Comparison of ENCODE assay signal across 23 cellular contexts in the genomic region with DNA sequence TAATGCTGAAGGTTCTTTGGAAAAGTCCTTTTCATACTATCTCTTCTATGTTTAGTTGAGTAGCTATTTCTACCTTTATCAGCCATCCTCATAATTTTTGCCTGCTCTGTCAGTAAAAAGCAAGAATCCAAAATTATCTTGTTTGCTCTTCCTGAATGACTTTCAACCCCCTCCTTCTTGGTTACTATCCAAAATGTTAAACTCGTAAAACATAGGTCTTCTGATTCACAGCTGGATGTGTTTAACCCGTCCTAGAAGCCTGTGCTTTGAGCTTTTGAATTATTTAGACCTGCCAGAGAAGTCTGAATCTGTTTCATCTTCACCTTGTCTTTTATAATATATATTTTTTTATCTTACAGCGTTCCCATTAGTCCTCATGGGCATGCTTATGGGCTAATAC.
"Had no signal": no experiment of that assay in that cellular context is flagged by ENCODE, and none has a peak within 500 bp of the region (broad histone marks: within the 10 kb centered on the region; RNA-seq: fewer than 3 reads in every experiment).

No MANE protein-coding gene starts in this region.

- H3K27ac ChIP-seq: cardiac muscle cell, WERI-Rb-1 had no signal

- H3K4me3 Mint-ChIP-seq: activated naive CD4-positive, alpha-beta T cell treated with anti-CD3 and anti-CD28 coated beads, Interleukin-2, amount 10 ng/mL, durations not matched to agents 7 days and 5 days; activated naive CD8-positive, alpha-beta T cell treated with anti-CD3 and anti-CD28 coated beads for 36 hours; central memory CD8-positive, alpha-beta T cell; IgD-negative memory B cell had no signal

- H3K27me3 ChIP-seq: cardiac muscle cell had no signal

- H3K27ac Mint-ChIP-seq: activated naive CD4-positive, alpha-beta T cell treated with anti-CD3 and anti-CD28 coated beads, Interleukin-2, amount 10 ng/mL, durations not matched to agents 7 days and 5 days; activated naive CD8-positive, alpha-beta T cell treated with anti-CD3 and anti-CD28 coated beads for 36 hours; IgD-negative memory B cell had no signal

- DNase-seq: activated CD4-positive, alpha-beta T cell treated with anti-CD3 and anti-CD28 coated beads, Interleukin-2, amount 50 U/mL, for 1 hour; activated CD4-positive, CD25-positive, alpha-beta regulatory T cell; activated CD8-positive, alpha-beta T cell treated with anti-CD3 and anti-CD28 coated beads for 36 hours; activated gamma-delta T cell; activated naive CD4-positive, alpha-beta T cell treated with anti-CD3 and anti-CD28 coated beads, Interleukin-2, amount 10 ng/mL, durations not matched to agents 7 days and 5 days; activated naive CD8-positive, alpha-beta T cell treated with anti-CD3 and anti-CD28 coated beads for 36 hours; activated T-cell treated with anti-CD3 and anti-CD28 coated beads, Interleukin-2, amount 50 U/mL, for 48 hours; amniotic stem cell; aorta; Karpas-422; KBM-7; NCI-H1417 treated with DMSO at 0.1 percent for 48 hours; NCI-H1694; NCI-H1930; NCI-H2081 treated with DMSO at 0.1 percent for 48 hours; NCI-H345; NCI-H524 treated with DMSO at 0.1 percent for 48 hours; Right ventricle myocardium superior; T1000; WERI-Rb-1 had no signal

- H3K27me3 Mint-ChIP-seq: IgD-negative memory B cell had no signal

- H3K36me3 Mint-ChIP-seq: activated naive CD4-positive, alpha-beta T cell treated with anti-CD3 and anti-CD28 coated beads, Interleukin-2, amount 10 ng/mL, durations not matched to agents 7 days and 5 days; activated naive CD8-positive, alpha-beta T cell treated with anti-CD3 and anti-CD28 coated beads for 36 hours; IgD-negative memory B cell had no signal

- H3K4me3 ChIP-seq: cardiac muscle cell had no signal

- H3K36me3 ChIP-seq: cardiac muscle cell, WERI-Rb-1 had no signal

- H3K9me3 Mint-ChIP-seq: activated naive CD4-positive, alpha-beta T cell treated with anti-CD3 and anti-CD28 coated beads, Interleukin-2, amount 10 ng/mL, durations not matched to agents 7 days and 5 days; activated naive CD8-positive, alpha-beta T cell treated with anti-CD3 and anti-CD28 coated beads for 36 hours; central memory CD8-positive, alpha-beta T cell had no signal

- H3K4me1 Mint-ChIP-seq: IgD-negative memory B cell had no signal
